In the genomic region with DNA sequence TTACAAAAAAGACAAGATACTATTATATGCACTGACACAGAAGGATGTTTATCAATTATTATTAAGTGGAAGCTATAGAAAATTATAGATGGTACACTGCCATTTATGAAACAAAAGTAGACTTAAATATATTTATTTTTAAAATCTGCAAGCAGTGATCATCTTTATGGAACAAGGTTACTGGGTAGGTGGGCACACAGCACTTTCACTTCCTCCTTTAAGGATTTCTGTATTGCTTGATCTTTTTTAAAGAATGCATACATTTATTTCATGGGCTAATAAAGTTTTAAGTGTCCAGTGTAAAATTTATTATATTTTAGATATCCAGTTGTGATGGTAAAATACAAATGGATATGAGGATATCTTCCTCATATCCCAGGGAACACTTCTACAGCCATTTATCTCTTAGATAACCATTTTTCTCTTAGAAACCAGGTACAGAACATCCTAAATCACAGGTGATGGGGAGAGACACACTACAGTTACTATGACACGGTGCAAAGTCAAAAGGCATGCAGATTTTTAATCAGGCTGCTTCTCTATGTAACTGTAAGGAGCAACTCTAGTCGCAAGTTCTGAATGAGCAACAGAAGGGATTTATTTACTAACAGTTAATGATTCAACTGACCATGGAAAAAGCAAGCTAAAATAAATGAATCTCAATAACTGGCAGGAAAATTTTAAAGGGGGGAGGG, we compare ENCODE assay signal across 10 cellular contexts. TPM values are rescaled to one million over a fixed set of nuclear protein-coding genes. Genes with fewer than 3 reads are reported as not detected.
DNase-seq lines count a peak whose midpoint lies in the region; ATAC-seq and TF ChIP-seq lines count a peak whose summit lies in the region.
"Had no signal": no experiment of that assay in that cellular context is flagged by ENCODE, and none has a peak within 500 bp of the region (broad histone marks: within the 10 kb centered on the region; RNA-seq: fewer than 3 reads in every experiment).

No MANE protein-coding gene starts in this region.

- peaks cover 12% of the 10 kb centered on the region for H3K27me3 Mint-ChIP-seq in T-helper 1 cell treated with Interleukin-12 subunit alpha and Interleukin-12 subunit beta and Interleukin-4 antibody, amounts not matched to agents 30 μg/mL and 1 μg/mL, for 36 hours (ENCODE audit: low read depth)
- H3K27me3 Mint-ChIP-seq in HFFc6 (ENCODE audit: insufficient read depth) (peaks cover 5% of the 10 kb centered on the region), nephron (ENCODE audit: low read depth) (no peaks in the 10 kb centered on the region)
- H3K27me3 Mint-ChIP-seq in activated T-helper 17 cell treated with anti-CD3 and anti-CD28 coated beads, Interleukin-2, amount 50 U/mL, for 72 hours = no peaks in the 10 kb centered on the region

- TF ChIP-seq CTCF in HFFc6 (IDR thresholded peaks at IDR 0.05) (no peak), nephron (IDR thresholded peaks at IDR 0.05; ENCODE audit: unreplicated experiment in 3 of 3) (no peak)

- H3K36me3 Mint-ChIP-seq in T-helper 1 cell treated with Interleukin-12 subunit alpha and Interleukin-12 subunit beta and Interleukin-4 antibody, amounts not matched to agents 30 μg/mL and 1 μg/mL, for 36 hours (ENCODE audit: low read depth) = peaks cover 20% of the 10 kb centered on the region
- peaks cover 25% of the 10 kb centered on the region for H3K36me3 Mint-ChIP-seq in HFFc6 (ENCODE audit: low read depth)
- H3K36me3 Mint-ChIP-seq in activated T-helper 17 cell treated with anti-CD3 and anti-CD28 coated beads, Interleukin-2, amount 50 U/mL, for 72 hours (ENCODE audit: low read depth) = peaks cover 27% of the 10 kb centered on the region
- H3K36me3 Mint-ChIP-seq in nephron (ENCODE audit: low read depth) = peaks cover 39% of the 10 kb centered on the region

- H3K9me3 Mint-ChIP-seq in T-helper 1 cell treated with Interleukin-12 subunit alpha and Interleukin-12 subunit beta and Interleukin-4 antibody, amounts not matched to agents 30 μg/mL and 1 μg/mL, for 36 hours = peaks cover 20% of the 10 kb centered on the region
- peaks cover 8% of the 10 kb centered on the region; the same call in 1 of the 2 replicates for H3K9me3 Mint-ChIP-seq in HFFc6
- H3K9me3 Mint-ChIP-seq in activated T-helper 17 cell treated with anti-CD3 and anti-CD28 coated beads, Interleukin-2, amount 50 U/mL, for 72 hours = peaks cover 8% of the 10 kb centered on the region
- peaks cover 25% of the 10 kb centered on the region for H3K9me3 Mint-ChIP-seq in nephron

- H3K27ac Mint-ChIP-seq in T-helper 1 cell treated with Interleukin-12 subunit alpha and Interleukin-12 subunit beta and Interleukin-4 antibody, amounts not matched to agents 30 μg/mL and 1 μg/mL, for 36 hours = peak overlapping the region; percentile 38
- H3K27ac Mint-ChIP-seq in HFFc6 = peak overlapping the region; percentile 45
- peak overlapping the region; percentile 95 for H3K27ac Mint-ChIP-seq in activated T-helper 17 cell treated with anti-CD3 and anti-CD28 coated beads, Interleukin-2, amount 50 U/mL, for 72 hours
- peak overlapping the region; percentile 69 to 96 (median 86) for H3K27ac Mint-ChIP-seq in nephron

- peak overlapping the region; percentile 90 for H3K4me3 Mint-ChIP-seq in T-helper 1 cell treated with Interleukin-12 subunit alpha and Interleukin-12 subunit beta and Interleukin-4 antibody, amounts not matched to agents 30 μg/mL and 1 μg/mL, for 36 hours
- H3K4me3 Mint-ChIP-seq in HFFc6 (peak overlapping the region; percentile 96), nephron (peak overlapping the region; percentile 89 to 97 (median 96))
- H3K4me3 Mint-ChIP-seq in activated T-helper 17 cell treated with anti-CD3 and anti-CD28 coated beads, Interleukin-2, amount 50 U/mL, for 72 hours = peak overlapping the region; percentile 95

- no peak for DNase-seq in T-helper 1 cell
- no peak for DNase-seq in HFFc6
- DNase-seq in SHP77 (lab: John Stamatoyannopoulos, UW) = no peak
- DNase-seq in cerebellar nuclear complex (lab: John Stamatoyannopoulos, UW) = no peak
- DNase-seq: cortex of kidney; stimulated activated CD4-positive, alpha-beta T cell treated with anti-CD3 and anti-CD28 coated beads, Interleukin-4, amount 100 ng/mL, for 1 hour had no signal

- no peak for ATAC-seq in activated T-helper 17 cell treated with anti-CD3 and anti-CD28 coated beads, Interleukin-2, amount 50 U/mL, for 72 hours (replicated peaks)
- ATAC-seq in HG02571 (IDR thresholded peaks at IDR 0.05; ENCODE audit: unreplicated experiment) = no peak

- peaks cover 13% of the 10 kb centered on the region for H3K4me1 Mint-ChIP-seq in T-helper 1 cell treated with Interleukin-12 subunit alpha and Interleukin-12 subunit beta and Interleukin-4 antibody, amounts not matched to agents 30 μg/mL and 1 μg/mL, for 36 hours (ENCODE audit: low read depth)
- peaks cover 27% of the 10 kb centered on the region for H3K4me1 Mint-ChIP-seq in HFFc6 (ENCODE audit: low read depth)
- peaks cover 27% of the 10 kb centered on the region for H3K4me1 Mint-ChIP-seq in activated T-helper 17 cell treated with anti-CD3 and anti-CD28 coated beads, Interleukin-2, amount 50 U/mL, for 72 hours
- peaks cover 22% of the 10 kb centered on the region for H3K4me1 Mint-ChIP-seq in nephron

RNA-seq across cellular contexts. Expression of gene FBXL4, which starts 2.3 kb away (rescaled TPM):
- 10 to 100 TPM; 10.6 to 13.0 (median 12.3) TPM for total RNA-seq in HFFc6 (2021; fragmentation: NEBNext Ultra II Directional; extraction: Animal tissue kit (Norgen Biotek cat#: 25700))
- total RNA-seq in activated T-helper 17 cell treated with anti-CD3 and anti-CD28 coated beads, Interleukin-2, amount 50 U/mL, for 72 hours = 10 to 100 TPM; 10.6 to 12.9 TPM

Comparison
In these comparisons a context has a peak if more than half of its experiments do, and no peak if none do; other contexts are left out.
1. H3K27ac Mint-ChIP-seq: peak in every context shown above with its lines; median percentile 95 in activated T-helper 17 cell treated with anti-CD3 and anti-CD28 coated beads, Interleukin-2, amount 50 U/mL, for 72 hours; 86 in nephron; 45 in HFFc6; 38 in T-helper 1 cell treated with Interleukin-12 subunit alpha and Interleukin-12 subunit beta and Interleukin-4 antibody, amounts not matched to agents 30 μg/mL and 1 μg/mL, for 36 hours.